8 cellular contexts compared by ENCODE assay signal in genomic region chr1:112704908-112705627, GRCh38. TPM values are rescaled to one million over a fixed set of nuclear protein-coding genes. Genes with fewer than 3 reads are reported as not detected.
DNase-seq lines count a peak whose midpoint lies in the region; ATAC-seq and TF ChIP-seq lines count a peak whose summit lies in the region.

No MANE protein-coding gene starts in this region.

- peak overlapping the region in 5 of 6 donors; percentile 63 to 91 (median 77) for H3K27ac Mint-ChIP-seq in naive B cell

- in situ Hi-C loops in Caki2 (cut with HindIII; ENCODE audit: low pct_unique_long_range_greater_than_20kb, low sequenced_read_pairs): no loop called here

- peak overlapping the region; percentile 90 for H3K4me3 ChIP-seq in fibroblast of mammary gland (ENCODE audit: control insufficient read depth, low read depth, low read length)

- H3K4me3 Mint-ChIP-seq in activated T-cell treated with anti-CD3 and anti-CD28 coated beads, Interleukin-2, amount 50 U/mL, for 4 hours: peak overlapping the region; percentile 75
- peak overlapping the region; percentile 65 to 92 (median 84) for H3K4me3 Mint-ChIP-seq in naive B cell

- peaks cover 67% of the 10 kb centered on the region for H3K4me1 Mint-ChIP-seq in activated T-cell treated with anti-CD3 and anti-CD28 coated beads, Interleukin-2, amount 50 U/mL, for 4 hours (ENCODE audit: low read depth)
- peaks cover 55 to 70% (median 68%) of the 10 kb centered on the region in 3 donors for H3K4me1 Mint-ChIP-seq in naive B cell

- ATAC-seq in GM19043 (IDR thresholded peaks at IDR 0.05; ENCODE audit: low read depth, unreplicated experiment) (peak; percentile 63), HG03139 (IDR thresholded peaks at IDR 0.05; ENCODE audit: unreplicated experiment) (peak; percentile 48), naive B cell (ENCODE audit: low read depth in 2 of 2) (peak; percentile 33 to 45)
- ATAC-seq in activated T-cell treated with anti-CD3 and anti-CD28 coated beads, Interleukin-2, amount 50 U/mL, for 4 hours: peak; percentile 42 to 45

- no peaks in the 10 kb centered on the region for H3K9me3 Mint-ChIP-seq in activated T-cell treated with anti-CD3 and anti-CD28 coated beads, Interleukin-2, amount 50 U/mL, for 4 hours
- H3K9me3 Mint-ChIP-seq in naive B cell: no peaks in the 10 kb centered on the region

- peak; percentile 96 for DNase-seq in Caki2 (ENCODE audit: low read depth)
- DNase-seq in NCI-H510A treated with DMSO at 0.1 percent for 48 hours (lab: John Stamatoyannopoulos, UW): peak; percentile 94
- DNase-seq in activated T-cell treated with anti-CD3 and anti-CD28 coated beads, Interleukin-2, amount 50 U/mL, for 4 hours: no peak
- DNase-seq in fibroblast of mammary gland (ENCODE audit: low read depth): peak; percentile 99
- no peak for DNase-seq in naive B cell
- DNase-seq in NCI-H1930 (lab: John Stamatoyannopoulos, UW): no peak

- peaks cover 6% of the 10 kb centered on the region for H3K36me3 Mint-ChIP-seq in activated T-cell treated with anti-CD3 and anti-CD28 coated beads, Interleukin-2, amount 50 U/mL, for 4 hours (ENCODE audit: insufficient read depth)
- no peaks in the 10 kb centered on the region for H3K36me3 Mint-ChIP-seq in naive B cell

- H3K27me3 Mint-ChIP-seq in activated T-cell treated with anti-CD3 and anti-CD28 coated beads, Interleukin-2, amount 50 U/mL, for 4 hours (ENCODE audit: low read depth): peaks cover 2% of the 10 kb centered on the region
- no peaks in the 10 kb centered on the region for H3K27me3 Mint-ChIP-seq in naive B cell

- TF ChIP-seq CTCF in fibroblast of mammary gland (conservative IDR thresholded peaks at IDR 0.05; ENCODE audit: control insufficient read depth, insufficient read depth, low read depth, low read length): no peak

RNA-seq across cellular contexts. Expression of gene RHOC, which starts 1.9 kb away (rescaled TPM):
- total RNA-seq in Caki2 (2014; rRNA removed; shearing (Covaris generic); ENCODE audit: low replicate concordance): 257 and 306 TPM in 2 replicates
- total RNA-seq in activated T-cell treated with anti-CD3 and anti-CD28 coated beads, Interleukin-2, amount 50 U/mL, for 4 hours: 1 to 10 TPM; 2.3 to 8.3 (median 5.6) TPM
- 10 to 100 TPM; 34.7 to 85.7 (median 52.0) TPM for polyA plus RNA-seq in naive B cell (ENCODE audit: low read depth in 6 of 6)

RNA-seq across cellular contexts. Expression of gene PPM1J, which starts 10.1 kb away (rescaled TPM):
- 0.57 and 1.1 TPM in 2 replicates for total RNA-seq in Caki2 (2014; rRNA removed; shearing (Covaris generic); ENCODE audit: low replicate concordance)
- total RNA-seq in activated T-cell treated with anti-CD3 and anti-CD28 coated beads, Interleukin-2, amount 50 U/mL, for 4 hours: under 1 TPM in 2 of 3 donors, not detected in 1; 0.16 to 0.37 TPM
- 1 to 10 TPM in 5 of 6 donors, under 1 TPM in 1; 0.48 to 3.1 (median 1.5) TPM for polyA plus RNA-seq in naive B cell (ENCODE audit: low read depth in 6 of 6)

RNA-seq across cellular contexts. Expression of gene MOV10, which starts 30.6 kb away (rescaled TPM):
- 57.2 and 83.2 TPM in 2 replicates for total RNA-seq in Caki2 (2014; rRNA removed; shearing (Covaris generic); ENCODE audit: low replicate concordance)
- total RNA-seq in activated T-cell treated with anti-CD3 and anti-CD28 coated beads, Interleukin-2, amount 50 U/mL, for 4 hours: 10 to 100 TPM; 18.6 to 24.6 (median 20.8) TPM
- polyA plus RNA-seq in naive B cell (ENCODE audit: low read depth in 6 of 6): 10 to 100 TPM in 3 of 6 donors, 1 to 10 TPM in 3; 3.4 to 10.5 (median 9.8) TPM

Comparison
In these comparisons a context has a peak if more than half of its experiments do, and no peak if none do; other contexts are left out.
1. DNase-seq: peak in Caki2 (single experiment), NCI-H510A treated with DMSO at 0.1 percent for 48 hours (single experiment) and fibroblast of mammary gland (single experiment); none in activated T-cell treated with anti-CD3 and anti-CD28 coated beads, Interleukin-2, amount 50 U/mL, for 4 hours (single experiment), naive B cell (single experiment) and NCI-H1930 (0 of 2).
2. RNA of gene RHOC, which starts 1.9 kb away (total RNA-seq): 257 to 306 TPM in Caki2; 2.3 to 8.3 TPM in activated T-cell treated with anti-CD3 and anti-CD28 coated beads, Interleukin-2, amount 50 U/mL, for 4 hours; every median in the first group is over 10 times any median in the second.
3. Peak in every context shown above with its lines, with median percentiles within 50 percentile points of each other: ATAC-seq.